Comparison of ENCODE assay signal across 10 cellular contexts in the genomic region with DNA sequence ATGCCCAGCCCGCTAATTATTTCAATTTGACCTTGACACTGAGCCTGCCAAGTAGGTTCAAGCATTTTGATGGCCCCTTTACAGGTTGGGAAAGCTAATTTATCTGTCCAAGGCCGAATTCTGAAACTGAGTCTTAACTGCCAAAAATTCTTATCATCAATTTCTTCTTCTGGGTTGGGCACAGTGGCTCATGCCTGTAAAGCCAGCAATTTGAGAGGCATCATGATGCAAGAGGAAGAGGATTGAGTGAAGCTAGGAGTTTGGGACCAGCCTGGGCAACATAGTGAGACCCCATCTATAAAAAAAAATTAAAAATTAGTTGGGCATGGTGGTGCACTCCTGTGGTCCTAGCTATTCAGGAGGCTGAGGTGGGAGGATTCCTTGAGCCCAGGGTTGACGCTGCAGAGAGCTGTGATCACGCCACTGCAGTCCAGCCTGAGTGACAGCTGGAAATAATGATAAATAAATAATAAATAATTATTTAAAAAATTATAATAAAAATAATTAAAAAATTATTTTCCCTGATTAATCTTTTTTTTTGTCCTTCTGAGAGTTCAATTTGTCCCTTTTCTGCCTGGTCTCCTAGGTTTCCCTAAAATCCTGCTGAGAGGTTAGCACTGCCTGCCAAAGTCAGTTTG. TPM values are rescaled to one million over a fixed set of nuclear protein-coding genes. Genes with fewer than 3 reads are reported as not detected.
DNase-seq lines count a peak whose midpoint lies in the region; ATAC-seq and TF ChIP-seq lines count a peak whose summit lies in the region.
"Had no signal": no experiment of that assay in that cellular context is flagged by ENCODE, and none has a peak within 500 bp of the region (broad histone marks: within the 10 kb centered on the region; RNA-seq: fewer than 3 reads in every experiment).

No MANE protein-coding gene starts in this region.

- H3K27me3 ChIP-seq in adipocyte (replicated peaks; ENCODE audit: control insufficient read depth, insufficient read depth, low read length) (no peaks in the 10 kb centered on the region), left lung (no peaks in the 10 kb centered on the region), suprapubic skin (no peaks in the 10 kb centered on the region)

- no peaks in the 10 kb centered on the region for H3K9me3 Mint-ChIP-seq in activated CD4-positive, alpha-beta T cell treated with anti-CD3 and anti-CD28 coated beads, Interleukin-2, amount 10 ng/mL, durations not matched to agents 7 days and 5 days
- H3K9me3 Mint-ChIP-seq: activated B cell treated with CpG ODN at 0.5 μM for 24 hours had no signal

- H3K9me3 ChIP-seq in adipocyte (ENCODE audit: control insufficient read depth, low read length) (no peaks in the 10 kb centered on the region), left lung (no peaks in the 10 kb centered on the region), suprapubic skin (no peaks in the 10 kb centered on the region)

- H3K4me3 ChIP-seq in adipocyte (ENCODE audit: low read length) (peak overlapping the region; percentile 91), left lung (no peak overlapping the region), suprapubic skin (no peak overlapping the region)

- CTCF ChIA-PET in activated CD4-positive, alpha-beta T cell treated with anti-CD3 and anti-CD28 coated beads, Interleukin-2, amount 10 ng/mL, durations not matched to agents 7 days and 5 days (lab: Charles Lee) = interaction anchor here (0.6 to 1.0 kb wide), 4 partner anchors 18 to 1123 kb away, joined by 3 to 4 read pairs (median 3); no protein-coding TSS in a partner anchor

- TF ChIP-seq CTCF in left lung (IDR thresholded peaks at IDR 0.05) (no peak), suprapubic skin (IDR thresholded peaks at IDR 0.05) (no peak)

- H3K27me3 Mint-ChIP-seq in activated CD4-positive, alpha-beta T cell treated with anti-CD3 and anti-CD28 coated beads, Interleukin-2, amount 10 ng/mL, durations not matched to agents 7 days and 5 days = no peaks in the 10 kb centered on the region

- H3K4me1 Mint-ChIP-seq in activated CD4-positive, alpha-beta T cell treated with anti-CD3 and anti-CD28 coated beads, Interleukin-2, amount 10 ng/mL, durations not matched to agents 7 days and 5 days = peaks cover 47% of the 10 kb centered on the region

- ATAC-seq in left lung = no peak
- no peak for ATAC-seq in HG02571 (IDR thresholded peaks at IDR 0.05; ENCODE audit: unreplicated experiment)

- 69% methylated on average over 4 of the region's 4 CpGs for WGBS in suprapubic skin

- no peak for TF ChIP-seq POLR2A in suprapubic skin (IDR thresholded peaks at IDR 0.05)

- TF ChIP-seq EP300 in suprapubic skin (IDR thresholded peaks at IDR 0.05) = no peak

- peaks cover 54% of the 10 kb centered on the region for H3K4me1 ChIP-seq in adipocyte (ENCODE audit: control insufficient read depth, insufficient read depth, low read length)
- peaks cover 30 to 57% of the 10 kb centered on the region in 2 donors for H3K4me1 ChIP-seq in left lung
- peaks cover 74% of the 10 kb centered on the region for H3K4me1 ChIP-seq in suprapubic skin

- H3K4me3 Mint-ChIP-seq in activated CD4-positive, alpha-beta T cell treated with anti-CD3 and anti-CD28 coated beads, Interleukin-2, amount 10 ng/mL, durations not matched to agents 7 days and 5 days = peak overlapping the region; percentile 97

- H3K27ac Mint-ChIP-seq in activated CD4-positive, alpha-beta T cell treated with anti-CD3 and anti-CD28 coated beads, Interleukin-2, amount 10 ng/mL, durations not matched to agents 7 days and 5 days = peak overlapping the region; percentile 99

- POLR2A ChIA-PET in activated CD4-positive, alpha-beta T cell treated with anti-CD3 and anti-CD28 coated beads, Interleukin-2, amount 10 ng/mL, durations not matched to agents 7 days and 5 days (lab: Charles Lee) = no interaction called here

- H3K27ac ChIP-seq in left lung (peak overlapping the region; percentile 98 to 99), suprapubic skin (peak overlapping the region; percentile 96)

- H3K36me3 Mint-ChIP-seq in activated CD4-positive, alpha-beta T cell treated with anti-CD3 and anti-CD28 coated beads, Interleukin-2, amount 10 ng/mL, durations not matched to agents 7 days and 5 days (ENCODE audit: low read depth) = peaks cover 21% of the 10 kb centered on the region

- DNase-seq in activated CD4-positive, alpha-beta T cell treated with anti-CD3 and anti-CD28 coated beads, Interleukin-2, amount 10 ng/mL, durations not matched to agents 7 days and 5 days = no peak
- DNase-seq in activated CD4-positive, alpha-beta T cell treated with anti-CD3 and anti-CD28 coated beads for 48 hours = no peak
- DNase-seq in adipocyte (ENCODE audit: low read depth) = no peak
- no peak for DNase-seq in left lung
- no peak for DNase-seq in suprapubic skin (ENCODE audit: low spot score in 2 of 2)
- DNase-seq in COLO668 (lab: John Stamatoyannopoulos, UW; ENCODE audit: unreplicated experiment) = no peak
- no peak for DNase-seq in occipital lobe (lab: John Stamatoyannopoulos, UW)
- DNase-seq: activated B cell treated with CpG ODN at 0.5 μM for 24 hours, NCI-H1694 had no signal

- H3K9ac ChIP-seq in adipocyte (ENCODE audit: low read length) = peak overlapping the region; percentile 96

- peaks cover 7% of the 10 kb centered on the region for H3K36me3 ChIP-seq in adipocyte (ENCODE audit: control insufficient read depth, insufficient read depth, low read length, severe bottlenecking)
- no peaks in the 10 kb centered on the region for H3K36me3 ChIP-seq in left lung
- no peaks in the 10 kb centered on the region for H3K36me3 ChIP-seq in suprapubic skin

- intact Hi-C loops in left lung (cut with DNase I) = no loop called here

RNA-seq across cellular contexts. Expression of a gene that starts 1.3 kb away (rescaled TPM):
- total RNA-seq in activated CD4-positive, alpha-beta T cell treated with anti-CD3 and anti-CD28 coated beads, Interleukin-2, amount 10 ng/mL, durations not matched to agents 7 days and 5 days = 10 to 100 TPM; 93.0 to 97.1 TPM
- total RNA-seq in left lung (100 to 1,000 TPM; 212 to 310 TPM), suprapubic skin (100 to 1,000 TPM in 2 of 4 donors, 10 to 100 TPM in 2; 48.1 to 174 (median 119) TPM), occipital lobe (19.5 TPM)
